Comparison of ENCODE assay signal across 10 cellular contexts in the genomic region with DNA sequence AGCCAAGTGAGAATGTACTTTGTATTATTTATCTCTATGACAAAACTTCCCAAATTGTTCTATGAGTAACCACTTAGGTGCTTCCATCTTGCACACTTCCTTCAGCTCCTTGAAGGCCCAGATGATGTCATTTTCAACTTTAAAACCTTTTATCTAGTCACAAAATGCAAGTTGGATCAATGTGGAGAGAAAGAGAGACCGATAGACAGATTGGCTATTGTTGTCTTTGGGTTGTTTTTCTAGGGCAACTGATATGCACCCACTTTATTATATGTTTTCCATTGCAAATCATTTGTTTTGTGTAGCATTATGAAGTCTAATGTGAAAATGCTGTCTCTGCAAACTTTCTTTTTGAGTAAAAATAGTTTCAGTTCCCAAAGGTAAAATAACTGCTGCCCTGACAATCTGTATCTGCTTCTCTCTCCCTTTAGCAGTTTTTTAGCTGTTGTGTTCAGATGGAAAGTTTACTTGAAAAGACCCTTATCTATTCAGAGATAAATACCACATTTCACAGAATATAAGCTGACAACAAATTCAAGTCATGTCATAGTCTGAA.
DNase-seq lines count a peak whose midpoint lies in the region; ATAC-seq and TF ChIP-seq lines count a peak whose summit lies in the region.
"Had no signal": no experiment of that assay in that cellular context is flagged by ENCODE, and none has a peak within 500 bp of the region (broad histone marks: within the 10 kb centered on the region; RNA-seq: fewer than 3 reads in every experiment).

No MANE protein-coding gene starts in this region.

- intact Hi-C loops in PC-3 (cut with micrococcal nuclease): no loop called here
- intact Hi-C loops in activated T-helper 2 cell treated with anti-CD3 and anti-CD28 coated beads, Interferon-gamma antibody, Interleukin-2, Interleukin-4, amounts not matched to agents 10 μg/mL and 5 μg/mL and 100 μg/mL, durations not matched to agents 14 hours and 24 hours and 36 hours (cut with micrococcal nuclease): loop anchor here (10.0 kb wide), 1 partner anchor 87 kb away; no protein-coding TSS in a partner anchor

- H2AFZ ChIP-seq in PC-3 (ENCODE audit: low read length): no peak overlapping the region

- no peaks in the 10 kb centered on the region for H3K36me3 Mint-ChIP-seq in activated T-helper 2 cell treated with anti-CD3 and anti-CD28 coated beads, Interferon-gamma antibody, Interleukin-2, Interleukin-4, amounts not matched to agents 10 μg/mL and 5 μg/mL and 100 μg/mL, durations not matched to agents 14 hours and 24 hours and 36 hours (ENCODE audit: low read depth)

- CTCF ChIA-PET in PC-3 (lab: Charles Lee): no interaction called here

- H3K27me3 Mint-ChIP-seq in activated T-helper 2 cell treated with anti-CD3 and anti-CD28 coated beads, Interferon-gamma antibody, Interleukin-2, Interleukin-4, amounts not matched to agents 10 μg/mL and 5 μg/mL and 100 μg/mL, durations not matched to agents 14 hours and 24 hours and 36 hours (ENCODE audit: low read depth): no peaks in the 10 kb centered on the region

- no peak overlapping the region for H3K4me3 Mint-ChIP-seq in activated T-helper 2 cell treated with anti-CD3 and anti-CD28 coated beads, Interferon-gamma antibody, Interleukin-2, Interleukin-4, amounts not matched to agents 10 μg/mL and 5 μg/mL and 100 μg/mL, durations not matched to agents 14 hours and 24 hours and 36 hours (ENCODE audit: low read depth)

- H3K27me3 ChIP-seq in PC-3 (ENCODE audit: low read length): no peaks in the 10 kb centered on the region

- H3F3A ChIP-seq in PC-3 (ENCODE audit: low read length, unreplicated experiment): no peaks in the 10 kb centered on the region

- peaks cover 18% of the 10 kb centered on the region for H3K4me1 Mint-ChIP-seq in activated T-helper 2 cell treated with anti-CD3 and anti-CD28 coated beads, Interferon-gamma antibody, Interleukin-2, Interleukin-4, amounts not matched to agents 10 μg/mL and 5 μg/mL and 100 μg/mL, durations not matched to agents 14 hours and 24 hours and 36 hours (ENCODE audit: low read depth)

- BruUV-seq in PC-3 (replicated peaks; lab: Mats Ljungman, UMichigan): no TSS peak

- TF ChIP-seq CTCF in AG10803 (conservative IDR thresholded peaks at IDR 0.05; ENCODE audit: low read length) (no peak), PC-3 (conservative IDR thresholded peaks at IDR 0.05; ENCODE audit: low read depth, low read length) (no peak)

- H3K4me2 ChIP-seq in PC-3 (ENCODE audit: low read length): no peak overlapping the region

- POLR2A ChIA-PET in PC-3 (lab: Charles Lee; ENCODE audit: unreplicated experiment): no interaction called here

- peak; percentile 90 for ATAC-seq in GM19351 (IDR thresholded peaks at IDR 0.05; ENCODE audit: unreplicated experiment)
- ATAC-seq in HG02938 (IDR thresholded peaks at IDR 0.05; ENCODE audit: unreplicated experiment): peak; percentile 87
- no peak for ATAC-seq in PC-3

- H3K79me2 ChIP-seq in PC-3 (ENCODE audit: low read length): no peaks in the 10 kb centered on the region

- H3K4me3 ChIP-seq in AG10803 (ENCODE audit: low read length) (no peak overlapping the region), PC-3 (ENCODE audit: low read length) (no peak overlapping the region)
- H3K4me3 ChIP-seq: prostate gland had no signal

- H3K27ac Mint-ChIP-seq in activated T-helper 2 cell treated with anti-CD3 and anti-CD28 coated beads, Interferon-gamma antibody, Interleukin-2, Interleukin-4, amounts not matched to agents 10 μg/mL and 5 μg/mL and 100 μg/mL, durations not matched to agents 14 hours and 24 hours and 36 hours: no peak overlapping the region

- no peaks in the 10 kb centered on the region for H3K4me1 ChIP-seq in PC-3 (ENCODE audit: insufficient read depth, low read length)
- H3K4me1 ChIP-seq: prostate gland had no signal

- H3K9ac ChIP-seq in PC-3 (ENCODE audit: low read length): no peak overlapping the region

- H3K9me3 ChIP-seq in PC-3 (ENCODE audit: low read length): no peaks in the 10 kb centered on the region
- H3K9me3 ChIP-seq: prostate gland had no signal

- peak; percentile 26 for DNase-seq in AG10803 (ENCODE audit: low read depth)
- peak; percentile 86 for DNase-seq in OCI-M1 (lab: John Stamatoyannopoulos, UW)
- DNase-seq in PC-3: no peak
- DNase-seq in NCI-H2029 treated with DMSO at 0.1 percent for 48 hours (lab: John Stamatoyannopoulos, UW): no peak
- no peak for DNase-seq in activated T-helper 2 cell treated with anti-CD3 and anti-CD28 coated beads, Interferon-gamma antibody, Interleukin-2, Interleukin-4, amounts not matched to agents 10 μg/mL and 5 μg/mL and 100 μg/mL, durations not matched to agents 14 hours and 24 hours and 36 hours (ENCODE audit: low spot score)
- DNase-seq in amniotic stem cell (lab: John Stamatoyannopoulos, UW): no peak
- DNase-seq: anterior cingulate cortex had no signal

- no peak overlapping the region for H3K27ac ChIP-seq in PC-3 (ENCODE audit: low read length)
- H3K27ac ChIP-seq: prostate gland had no signal

- H3K9me3 Mint-ChIP-seq in activated T-helper 2 cell treated with anti-CD3 and anti-CD28 coated beads, Interferon-gamma antibody, Interleukin-2, Interleukin-4, amounts not matched to agents 10 μg/mL and 5 μg/mL and 100 μg/mL, durations not matched to agents 14 hours and 24 hours and 36 hours: peaks cover 3% of the 10 kb centered on the region

- H3K9me2 ChIP-seq in PC-3 (replicated peaks; ENCODE audit: low read length): no peaks in the 10 kb centered on the region

- H3K36me3 ChIP-seq in PC-3 (ENCODE audit: low read depth, low read length): no peaks in the 10 kb centered on the region
- H3K36me3 ChIP-seq: prostate gland had no signal

- no peaks in the 10 kb centered on the region for H4K20me1 ChIP-seq in PC-3 (ENCODE audit: low read length)

Comparison
In these comparisons a context has a peak if more than half of its experiments do, and no peak if none do; other contexts are left out.
1. DNase-seq: peak in AG10803 (single experiment) and OCI-M1 (single experiment); none in PC-3 (single experiment), NCI-H2029 treated with DMSO at 0.1 percent for 48 hours (single experiment), activated T-helper 2 cell treated with anti-CD3 and anti-CD28 coated beads, Interferon-gamma antibody, Interleukin-2, Interleukin-4, amounts not matched to agents 10 μg/mL and 5 μg/mL and 100 μg/mL, durations not matched to agents 14 hours and 24 hours and 36 hours (single experiment) and amniotic stem cell (single experiment).